In the genomic region with DNA sequence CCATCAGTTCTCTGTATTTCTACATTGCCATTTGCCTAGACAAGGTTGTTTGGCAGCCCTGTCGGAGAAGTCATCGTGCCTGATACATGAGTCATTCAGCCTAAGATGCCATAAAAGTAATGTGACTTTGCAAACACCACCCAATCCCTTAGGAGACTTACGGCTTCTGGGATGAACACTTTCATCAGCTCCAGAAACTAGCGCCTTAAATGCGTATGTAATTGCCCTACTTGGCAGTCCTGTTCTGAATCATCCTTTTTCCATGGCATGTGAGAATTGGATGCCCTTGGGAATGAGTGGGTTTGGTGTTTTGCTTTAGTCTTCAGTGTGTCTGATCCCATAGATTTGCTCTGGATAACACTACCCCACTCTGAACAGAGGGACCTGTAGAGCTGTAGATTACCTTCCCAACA, we compare ENCODE assay signal across 9 cellular contexts.
A peak's percentile ranks its signal among the peaks of the same experiment; 100 is the strongest.
DNase-seq lines count a peak whose midpoint lies in the region; ATAC-seq, FAIRE-seq and TF ChIP-seq lines count a peak whose summit lies in the region.
"Had no signal": no experiment of that assay in that cellular context is flagged by ENCODE, and none has a peak within 500 bp of the region (broad histone marks: within the 10 kb centered on the region; RNA-seq: fewer than 3 reads in every experiment).

No MANE protein-coding gene starts in this region.

- FAIRE-seq in bronchial epithelial cell (lab: Jason Lieb, UNC) = no peak

- TF ChIP-seq CTCF in bronchial epithelial cell (IDR thresholded peaks at IDR 0.05; ENCODE audit: insufficient read depth, low read length, severe bottlenecking) = no peak

- H3K4me3 ChIP-seq in bronchial epithelial cell (ENCODE audit: low read depth, low read length) = no peak overlapping the region

- no peaks in the 10 kb centered on the region for H3K27me3 ChIP-seq in bronchial epithelial cell (ENCODE audit: control insufficient read depth, insufficient read depth, low read length)

- peak; percentile 97 for ATAC-seq in left colon
- no peak for ATAC-seq in GM19455 (IDR thresholded peaks at IDR 0.05; ENCODE audit: unreplicated experiment)

- H3K36me3 ChIP-seq in bronchial epithelial cell (ENCODE audit: control insufficient read depth, insufficient read depth, low read length) = no peaks in the 10 kb centered on the region

- intact Hi-C loops in left colon (cut with DNase I, micrococcal nuclease) = no loop called here

- DNase-seq in HS-5 (ENCODE audit: low read depth) (peak; percentile 95), bronchial epithelial cell (ENCODE audit: low read depth) (peak; percentile 22), left colon (no peak), NCI-H128 (lab: John Stamatoyannopoulos, UW; ENCODE audit: unreplicated experiment) (no peak), ecto neural progenitor cell (ENCODE audit: low spot score) (no peak)
- DNase-seq in activated CD8-positive, alpha-beta memory T cell treated with anti-CD3 and anti-CD28 coated beads, Interleukin-2, amount 50 U/mL, for 4 hours = no peak

- peak overlapping the region; percentile 74 for H3K27ac ChIP-seq in temporal lobe (ENCODE audit: low read depth, low read length)
- H3K27ac ChIP-seq: KMS-11 had no signal

Comparison
In these comparisons a context has a peak if more than half of its experiments do, and no peak if none do; other contexts are left out.
1. DNase-seq: peak in HS-5 (single experiment) and bronchial epithelial cell (single experiment); none in left colon (0 of 2), NCI-H128 (single experiment), ecto neural progenitor cell (single experiment) and activated CD8-positive, alpha-beta memory T cell treated with anti-CD3 and anti-CD28 coated beads, Interleukin-2, amount 50 U/mL, for 4 hours (single experiment).